In genomic region chr19:18294467-18294864, GRCh38 we compare ENCODE assay signal across 8 cellular contexts. TPM values are rescaled to one million over a fixed set of nuclear protein-coding genes. Genes with fewer than 3 reads are reported as not detected.
DNase-seq lines count a peak whose midpoint lies in the region; ATAC-seq and TF ChIP-seq lines count a peak whose summit lies in the region.

No MANE protein-coding gene starts in this region.

- H3K27me3 ChIP-seq in subcutaneous abdominal adipose tissue (ENCODE audit: control insufficient read depth in 5 of 5, insufficient read depth in 4 of 5, low read length in 5 of 5), result no peaks in the 10 kb centered on the region

- no peaks in the 10 kb centered on the region for H3K9me3 Mint-ChIP-seq in nephron

- peak overlapping the region in 2 of 3 experiments; percentile 26 to 48 for H3K4me3 Mint-ChIP-seq in nephron

- ATAC-seq in omental fat pad (ENCODE audit: low FRiP score), result no peak

- peak overlapping the region; percentile 94 to 99 (median 95) for H3K27ac Mint-ChIP-seq in nephron

- H3K27me3 Mint-ChIP-seq in nephron (ENCODE audit: low read depth), result no peaks in the 10 kb centered on the region

- H3K4me3 ChIP-seq in GM12865 (ENCODE audit: low read depth, low read length) (no peak overlapping the region), subcutaneous abdominal adipose tissue (ENCODE audit: low read depth in 1 of 5, low read length in 5 of 5) (no peak overlapping the region)

- no peaks in the 10 kb centered on the region for H3K9me3 ChIP-seq in subcutaneous abdominal adipose tissue (ENCODE audit: control insufficient read depth in 5 of 5, low read length in 5 of 5)

- peak overlapping the region; percentile 95 for H3K27ac ChIP-seq in subcutaneous abdominal adipose tissue (ENCODE audit: low read depth, low read length)

- TF ChIP-seq CTCF in GM12865 (IDR thresholded peaks at IDR 0.05; ENCODE audit: insufficient read depth, low read depth, low read length, missing control alignments) (no peak), nephron (IDR thresholded peaks at IDR 0.05; ENCODE audit: unreplicated experiment in 3 of 3) (no peak), omental fat pad (IDR thresholded peaks at IDR 0.05) (no peak)

- H3K36me3 Mint-ChIP-seq in nephron (ENCODE audit: low read depth), result no peaks in the 10 kb centered on the region

- peaks cover 2 to 42% (median 32%) of the 10 kb centered on the region in 5 donors for H3K4me1 ChIP-seq in subcutaneous abdominal adipose tissue (ENCODE audit: control insufficient read depth in 5 of 5, insufficient read depth in 5 of 5, low read length in 5 of 5)

- H3K9ac ChIP-seq in subcutaneous abdominal adipose tissue (ENCODE audit: low read length in 5 of 5), result no peak overlapping the region

- no peaks in the 10 kb centered on the region for H3K36me3 ChIP-seq in subcutaneous abdominal adipose tissue (ENCODE audit: control insufficient read depth in 5 of 5, insufficient read depth in 5 of 5, low read length in 5 of 5)

- peaks cover 28% of the 10 kb centered on the region for H3K4me1 Mint-ChIP-seq in nephron

- DNase-seq in GM12865 (ENCODE audit: low read depth) (peak; percentile 70), T-helper 9 cell (peak; percentile 90), astrocyte of the hippocampus (ENCODE audit: low read depth, low spot score) (peak; percentile 54), OCI-M1 (lab: John Stamatoyannopoulos, UW) (no peak), globus pallidus (ENCODE audit: low spot score) (no peak), omental fat pad (ENCODE audit: low spot score) (no peak)

RNA-seq across cellular contexts. Expression of gene JUND, which starts 13.0 kb away (rescaled TPM):
- total RNA-seq in omental fat pad, result 100 to 1,000 TPM; 398 to 859 (median 623) TPM

RNA-seq across cellular contexts. Expression of gene IQCN, which starts 20.2 kb away (rescaled TPM):
- total RNA-seq in omental fat pad, result 10 to 100 TPM in 2 of 4 donors, 1 to 10 TPM in 2; 1.7 to 15.9 (median 7.4) TPM

RNA-seq across cellular contexts. Expression of gene LSM4, which starts 28.4 kb away (rescaled TPM):
- total RNA-seq in omental fat pad, result 100 to 1,000 TPM in 1 of 4 donors, 10 to 100 TPM in 3; 58.6 to 140 (median 93.1) TPM

RNA-seq across cellular contexts. Expression of gene PGPEP1, which starts 45.9 kb away (rescaled TPM):
- total RNA-seq in omental fat pad, result 10 to 100 TPM; 15.6 to 25.2 (median 18.0) TPM

Comparison
In these comparisons a context has a peak if more than half of its experiments do, and no peak if none do; other contexts are left out.
1. DNase-seq: peak in GM12865 (single experiment), T-helper 9 cell (single experiment) and astrocyte of the hippocampus (single experiment); none in OCI-M1 (single experiment), globus pallidus (single experiment) and omental fat pad (single experiment).